In genomic region chr20:46935394-46936017, GRCh38 we compare ENCODE assay signal across 8 cellular contexts. TPM values are rescaled to one million over a fixed set of nuclear protein-coding genes. Genes with fewer than 3 reads are reported as not detected.
"Had no signal": no experiment of that assay in that cellular context is flagged by ENCODE, and none has a peak within 500 bp of the region (broad histone marks: within the 10 kb centered on the region; RNA-seq: fewer than 3 reads in every experiment).

No MANE protein-coding gene starts in this region.

- H3K9me3 Mint-ChIP-seq: H9 had no signal

- H3K27ac Mint-ChIP-seq: GM23338, H9, IgD-negative memory B cell had no signal

- ATAC-seq: GM23338 had no signal

- H3K4me3 Mint-ChIP-seq: GM23338, H9, IgD-negative memory B cell had no signal

- DNase-seq: H9, HCEC 1CT, KBM-7 had no signal

- H3K4me2 ChIP-seq: GM23338 had no signal

- FAIRE-seq: H1, H54 had no signal

- H3K4me1 Mint-ChIP-seq: GM23338 had no signal

- H2AFZ ChIP-seq: GM23338 had no signal

- H3K4me3 ChIP-seq: GM23338 had no signal

- H3K36me3 Mint-ChIP-seq: IgD-negative memory B cell had no signal

RNA-seq across cellular contexts. Expression of gene EYA2, which starts 40.9 kb away (rescaled TPM):
- total RNA-seq: HT-29 had no signal
